Comparison of ENCODE assay signal across 20 cellular contexts in the genomic region with DNA sequence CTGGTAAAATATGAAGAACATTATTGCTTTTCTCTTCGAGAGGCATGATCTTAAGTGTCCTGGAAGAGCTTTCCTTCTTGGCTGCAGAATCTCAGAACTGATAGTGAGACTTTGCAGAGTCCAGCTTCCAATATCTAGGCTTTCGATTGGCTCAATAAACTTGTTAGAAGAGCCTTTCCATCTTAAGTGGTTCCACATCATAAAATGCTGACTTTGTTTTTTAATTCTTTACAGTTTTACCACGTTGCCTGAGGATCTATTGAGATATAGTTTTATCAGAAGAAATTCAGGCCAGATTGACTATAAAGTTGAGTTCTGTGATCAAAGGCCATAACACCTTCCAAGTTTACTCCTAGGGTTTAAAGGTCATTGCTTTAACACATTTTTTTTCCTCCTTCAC. TPM values are rescaled to one million over a fixed set of nuclear protein-coding genes. Genes with fewer than 3 reads are reported as not detected.
A peak's percentile ranks its signal among the peaks of the same experiment; 100 is the strongest.
DNase-seq lines count a peak whose midpoint lies in the region; ATAC-seq, FAIRE-seq and TF ChIP-seq lines count a peak whose summit lies in the region.
"Had no signal": no experiment of that assay in that cellular context is flagged by ENCODE, and none has a peak within 500 bp of the region (broad histone marks: within the 10 kb centered on the region; RNA-seq: fewer than 3 reads in every experiment).

No MANE protein-coding gene starts in this region.

- peak overlapping the region in 2 of 4 donors; percentile 39 to 41 for H3K4me3 ChIP-seq in Peyer's patch
- H3K4me3 ChIP-seq in duodenal mucosa (ENCODE audit: low read depth in 1 of 2, low read length in 2 of 2) = peak overlapping the region; percentile 66 to 76
- peak overlapping the region in 1 of 2 donors; percentile 11 for H3K4me3 ChIP-seq in small intestine (ENCODE audit: low read depth in 1 of 2, low read length in 2 of 2)
- H3K4me3 ChIP-seq: SJSA1 had no signal

- peaks cover 0 to 14% (median 0%) of the 10 kb centered on the region in 3 donors for H3K36me3 ChIP-seq in Peyer's patch
- peaks cover 0 to 11% of the 10 kb centered on the region in 2 donors for H3K36me3 ChIP-seq in duodenal mucosa (ENCODE audit: control insufficient read depth in 1 of 2, insufficient read depth in 2 of 2, low read length in 2 of 2)
- no peaks in the 10 kb centered on the region for H3K36me3 ChIP-seq in small intestine (ENCODE audit: control insufficient read depth in 2 of 2, insufficient read depth in 2 of 2, low read length in 2 of 2)

- no peaks in the 10 kb centered on the region for H3K27me3 Mint-ChIP-seq in activated CD4-positive, alpha-beta memory T cell treated with anti-CD3 and anti-CD28 coated beads for 36 hours

- DNase-seq in DMS79 (lab: John Stamatoyannopoulos, UW) = peak; percentile 16
- no peak for DNase-seq in Peyer's patch
- DNase-seq in small intestine = peak; percentile 91
- no peak for DNase-seq in activated CD4-positive, alpha-beta memory T cell treated with anti-CD3 and anti-CD28 coated beads for 36 hours
- DNase-seq in NCI-H2171 treated with DMSO at 0.1 percent for 48 hours (lab: John Stamatoyannopoulos, UW) = no peak
- DNase-seq: ACHN, AML-193, DMS 273 treated with DMSO at 0.1 percent for 48 hours, H9, MV-4-11, NCI-H1417, NCI-H187 treated with DMSO at 0.1 percent for 48 hours, NCI-H748 treated with DMSO at 0.1 percent for 48 hours, PC-3 had no signal

- H3K27ac ChIP-seq in Peyer's patch (peak overlapping the region in 2 of 4 donors; percentile 54 to 77), duodenal mucosa (ENCODE audit: low read depth, low read length) (no peak overlapping the region), small intestine (ENCODE audit: low read depth in 1 of 2, low read length in 1 of 2) (peak overlapping the region in 1 of 2 donors; percentile 24)
- H3K27ac ChIP-seq: SJSA1 had no signal

- no peak overlapping the region for H3K27ac Mint-ChIP-seq in activated CD4-positive, alpha-beta memory T cell treated with anti-CD3 and anti-CD28 coated beads for 36 hours
- H3K27ac Mint-ChIP-seq: CD14-positive monocyte, H9 had no signal

- no peak for ATAC-seq in GM18867 (IDR thresholded peaks at IDR 0.05; ENCODE audit: unreplicated experiment)
- ATAC-seq: PC-3 had no signal

- no peak for TF ChIP-seq CTCF in Peyer's patch (IDR thresholded peaks at IDR 0.05)

- WGBS in small intestine, 3 donors = 16 to 56% (median 37%) methylated on average over 3 of the region's 3 CpGs

- FAIRE-seq in small intestine (lab: Jason Lieb, UNC) = no peak

- CTCF ChIA-PET in activated CD4-positive, alpha-beta memory T cell treated with anti-CD3 and anti-CD28 coated beads for 36 hours (lab: Charles Lee) = interaction anchor here (2.7 kb wide), 1 partner anchor 22 kb away, joined by 8 read pairs; no protein-coding TSS in a partner anchor

- no peaks in the 10 kb centered on the region for H3K4me1 Mint-ChIP-seq in activated CD4-positive, alpha-beta memory T cell treated with anti-CD3 and anti-CD28 coated beads for 36 hours (ENCODE audit: low read depth)
- H3K4me1 Mint-ChIP-seq: CD14-positive monocyte, H9 had no signal

- no peaks in the 10 kb centered on the region for H3K4me1 ChIP-seq in Peyer's patch
- H3K4me1 ChIP-seq in duodenal mucosa (ENCODE audit: control insufficient read depth in 1 of 2, insufficient read depth in 2 of 2, low read length in 2 of 2) = peaks cover 8 to 9% of the 10 kb centered on the region in 2 donors
- no peaks in the 10 kb centered on the region for H3K4me1 ChIP-seq in small intestine (ENCODE audit: control insufficient read depth in 2 of 2, insufficient read depth in 1 of 2, low read depth in 1 of 2, low read length in 1 of 2)
- H3K4me1 ChIP-seq: SJSA1 had no signal

- no peak overlapping the region for H3K4me3 Mint-ChIP-seq in activated CD4-positive, alpha-beta memory T cell treated with anti-CD3 and anti-CD28 coated beads for 36 hours
- H3K4me3 Mint-ChIP-seq: CD14-positive monocyte, H9 had no signal

- peak; percentile 53 to 68 for TF ChIP-seq POLR2A in Peyer's patch (IDR thresholded peaks at IDR 0.05)

- H3K9me3 ChIP-seq in Peyer's patch (no peaks in the 10 kb centered on the region), duodenal mucosa (ENCODE audit: control insufficient read depth in 1 of 2, low read length in 2 of 2) (no peaks in the 10 kb centered on the region), small intestine (ENCODE audit: control insufficient read depth, low read depth) (no peaks in the 10 kb centered on the region)
- H3K9me3 ChIP-seq: SJSA1 had no signal

- POLR2A ChIA-PET in activated CD4-positive, alpha-beta memory T cell treated with anti-CD3 and anti-CD28 coated beads for 36 hours (lab: Charles Lee) = no interaction called here

- intact Hi-C loops in activated CD4-positive, alpha-beta memory T cell treated with anti-CD3 and anti-CD28 coated beads for 36 hours (cut with micrococcal nuclease) = no loop called here

- H3K36me3 Mint-ChIP-seq in activated CD4-positive, alpha-beta memory T cell treated with anti-CD3 and anti-CD28 coated beads for 36 hours = peaks cover 7% of the 10 kb centered on the region

- no peaks in the 10 kb centered on the region for H3K9me3 Mint-ChIP-seq in activated CD4-positive, alpha-beta memory T cell treated with anti-CD3 and anti-CD28 coated beads for 36 hours
- H3K9me3 Mint-ChIP-seq: CD14-positive monocyte, H9 had no signal

- H3K9ac ChIP-seq in duodenal mucosa (ENCODE audit: low read depth in 1 of 2, low read length in 2 of 2) = peak overlapping the region; percentile 58 to 68

- H3K27me3 ChIP-seq in Peyer's patch (no peaks in the 10 kb centered on the region), duodenal mucosa (ENCODE audit: control insufficient read depth in 1 of 2, insufficient read depth in 2 of 2, low read length in 2 of 2) (no peaks in the 10 kb centered on the region), small intestine (ENCODE audit: control insufficient read depth in 2 of 2, insufficient read depth in 2 of 2, low read length in 2 of 2) (no peaks in the 10 kb centered on the region)
- H3K27me3 ChIP-seq: SJSA1 had no signal

RNA-seq across cellular contexts. Expression of a gene that starts 15.6 kb away (rescaled TPM):
- total RNA-seq in Peyer's patch = 1 to 10 TPM in 3 of 4 donors, not detected in 1; 3.9 to 5.2 (median 4.4) TPM
- polyA plus RNA-seq in small intestine = under 1 TPM; 0.25 to 0.89 (median 0.54) TPM
- total RNA-seq in activated CD4-positive, alpha-beta memory T cell treated with anti-CD3 and anti-CD28 coated beads for 36 hours = not detected
- total RNA-seq: H9, HT1080, NCI-H460, PC-3, SJSA1 had no signal
- polyA plus RNA-seq: CD14-positive monocyte had no signal

RNA-seq across cellular contexts. Expression of a gene that starts 20.5 kb away (rescaled TPM):
- total RNA-seq in Peyer's patch = 10 to 100 TPM in 1 of 4 donors, 1 to 10 TPM in 3; 1.4 to 10.5 (median 6.6) TPM
- polyA plus RNA-seq in small intestine = 1 to 10 TPM in 2 of 3 donors, under 1 TPM in 1; 0.89 to 4.1 (median 1.1) TPM
- 10 to 100 TPM; 19.4 to 20.1 TPM for total RNA-seq in activated CD4-positive, alpha-beta memory T cell treated with anti-CD3 and anti-CD28 coated beads for 36 hours

RNA-seq across cellular contexts. Expression of a gene that starts 21.0 kb away (rescaled TPM):
- total RNA-seq in Peyer's patch = 10 to 100 TPM; 53.4 to 75.1 (median 72.0) TPM
- 100 to 1,000 TPM in 2 of 3 donors, 10 to 100 TPM in 1; 69.6 to 143 (median 112) TPM for polyA plus RNA-seq in small intestine
- 100 to 1,000 TPM; 240 to 263 TPM for total RNA-seq in activated CD4-positive, alpha-beta memory T cell treated with anti-CD3 and anti-CD28 coated beads for 36 hours

RNA-seq across cellular contexts. Expression of a gene that starts 58.3 kb away (rescaled TPM):
- total RNA-seq in Peyer's patch = 10 to 100 TPM in 3 of 4 donors, 1 to 10 TPM in 1; 9.8 to 19.2 (median 13.9) TPM
- polyA plus RNA-seq in small intestine = 10 to 100 TPM in 1 of 3 donors, 1 to 10 TPM in 2; 8.1 to 12.6 (median 9.5) TPM
- 10 to 100 TPM; 29.3 to 30.8 TPM for total RNA-seq in activated CD4-positive, alpha-beta memory T cell treated with anti-CD3 and anti-CD28 coated beads for 36 hours

Comparison
In these comparisons a context has a peak if more than half of its experiments do, and no peak if none do; other contexts are left out.
1. DNase-seq: peak in DMS79 (single experiment) and small intestine (single experiment); none in Peyer's patch (0 of 3), activated CD4-positive, alpha-beta memory T cell treated with anti-CD3 and anti-CD28 coated beads for 36 hours (single experiment) and NCI-H2171 treated with DMSO at 0.1 percent for 48 hours (single experiment).